Comparison of ENCODE assay signal across 23 cellular contexts in genomic region chr2:132782166-132782783, GRCh38.
"Had no signal": no experiment of that assay in that cellular context is flagged by ENCODE, and none has a peak within 500 bp of the region (broad histone marks: within the 10 kb centered on the region; RNA-seq: fewer than 3 reads in every experiment).

No MANE protein-coding gene starts in this region.

- H3K27ac ChIP-seq: HL-60, SJSA1, SK-N-MC had no signal

- H3K4me1 ChIP-seq: SJSA1 had no signal

- H3K27me3 ChIP-seq: MG63, SJSA1 had no signal

- H3K36me3 ChIP-seq: MG63, SJSA1 had no signal

- H3K4me3 ChIP-seq: MG63, SJSA1, SK-N-MC had no signal

- DNase-seq: Karpas-422, KBM-7, MG63, NCI-H1092, NCI-H1105 treated with DMSO at 0.1 percent for 48 hours, NCI-H1417 treated with DMSO at 0.1 percent for 48 hours, NCI-H146, NCI-H1694 treated with DMSO at 0.1 percent for 48 hours, NCI-H1930, NCI-H2081, NCI-H2107, NCI-H226, NCI-H446, NCI-H510A, NCI-H524 treated with DMSO at 0.1 percent for 48 hours, NCI-H69, NCI-H774, Right ventricle myocardium superior, RPMI8226, SIG-M5 had no signal
